In the genomic region with DNA sequence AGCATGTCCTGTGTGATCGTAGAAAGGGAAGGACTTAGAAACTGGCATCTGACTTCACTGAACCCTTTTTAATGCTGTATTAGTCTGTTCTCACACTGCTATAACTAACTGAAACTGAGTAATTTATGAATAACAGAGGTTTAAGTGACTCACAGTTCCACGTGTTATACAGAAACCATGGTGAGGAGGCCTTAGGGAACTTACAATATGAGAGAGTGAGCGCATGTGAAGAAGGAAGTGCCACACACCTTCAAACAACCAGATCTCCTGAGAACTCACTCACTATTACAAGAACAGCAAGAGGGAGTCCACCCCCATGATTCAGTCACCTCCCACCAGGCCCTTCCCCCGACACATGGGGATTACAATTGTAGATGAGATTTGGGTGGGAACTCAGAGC, we compare ENCODE assay signal across 11 cellular contexts.
DNase-seq lines count a peak whose midpoint lies in the region; ATAC-seq and TF ChIP-seq lines count a peak whose summit lies in the region.
"Had no signal": no experiment of that assay in that cellular context is flagged by ENCODE, and none has a peak within 500 bp of the region (broad histone marks: within the 10 kb centered on the region; RNA-seq: fewer than 3 reads in every experiment).

No MANE protein-coding gene starts in this region.

- no peak overlapping the region for H3K4me3 ChIP-seq in suprapubic skin
- H3K4me3 ChIP-seq: coronary artery had no signal

- H3K36me3 ChIP-seq in suprapubic skin: no peaks in the 10 kb centered on the region

- WGBS in suprapubic skin: 53% methylated on average over 4 of the region's 4 CpGs

- no peak overlapping the region for H3K27ac ChIP-seq in suprapubic skin
- H3K27ac ChIP-seq: coronary artery had no signal

- peak; percentile 67 for DNase-seq in glomerular visceral epithelial cell (ENCODE audit: extremely low spot score)
- no peak for DNase-seq in OCI-M2 (lab: John Stamatoyannopoulos, UW; ENCODE audit: unreplicated experiment)
- no peak for DNase-seq in DMS 273 (lab: John Stamatoyannopoulos, UW; ENCODE audit: unreplicated experiment)
- DNase-seq in suprapubic skin (ENCODE audit: low spot score in 2 of 2): no peak
- no peak for DNase-seq in NCI-H2171 (lab: John Stamatoyannopoulos, UW)
- DNase-seq: activated CD4-positive, CD25-positive, alpha-beta regulatory T cell; NCI-H1092 treated with DMSO at 0.1 percent for 48 hours had no signal

- no peak for TF ChIP-seq CTCF in suprapubic skin (IDR thresholded peaks at IDR 0.05)

- H3K27me3 ChIP-seq in suprapubic skin: no peaks in the 10 kb centered on the region

- no peaks in the 10 kb centered on the region for H3K9me3 ChIP-seq in suprapubic skin

- H3K4me1 ChIP-seq in suprapubic skin: no peaks in the 10 kb centered on the region

- TF ChIP-seq EP300 in suprapubic skin (IDR thresholded peaks at IDR 0.05): no peak

- TF ChIP-seq POLR2A in suprapubic skin (IDR thresholded peaks at IDR 0.05): no peak

- ATAC-seq in GM18867 (IDR thresholded peaks at IDR 0.05; ENCODE audit: unreplicated experiment) (peak; percentile 97), GM21825 (IDR thresholded peaks at IDR 0.05; ENCODE audit: unreplicated experiment) (peak; percentile 94), HG03565 (IDR thresholded peaks at IDR 0.05; ENCODE audit: unreplicated experiment) (peak; percentile 97)
